ENCODE assay signal across 9 cellular contexts in genomic region chr2:105544591-105545377, GRCh38.
"Had no signal": no experiment of that assay in that cellular context is flagged by ENCODE, and none has a peak within 500 bp of the region (broad histone marks: within the 10 kb centered on the region; RNA-seq: fewer than 3 reads in every experiment).

No MANE protein-coding gene starts in this region.

- H3K9me3 ChIP-seq: left lung, spleen, tibial artery had no signal

- H3K36me3 ChIP-seq: left lung, spleen, tibial artery had no signal

- H3K27ac ChIP-seq: foreskin keratinocyte, left lung, spleen, tibial artery had no signal

- FAIRE-seq: bronchial epithelial cell, endometrium had no signal

- H3K4me1 ChIP-seq: foreskin keratinocyte, left lung, tibial artery had no signal

- DNase-seq: activated B cell treated with CpG ODN at 0.5 μM for 24 hours, cortex of kidney, left lung, retina had no signal

- H3K4me3 ChIP-seq: left lung, spleen, tibial artery had no signal
